35 cellular contexts compared by ENCODE assay signal in genomic region chr4:41064953-41065352, GRCh38.
"Had no signal": no experiment of that assay in that cellular context is flagged by ENCODE, and none has a peak within 500 bp of the region (broad histone marks: within the 10 kb centered on the region; RNA-seq: fewer than 3 reads in every experiment).

No MANE protein-coding gene starts in this region.

- H3K27me3 ChIP-seq: ascending aorta, MG63 had no signal

- H3K4me3 Mint-ChIP-seq: activated CD4-positive, alpha-beta memory T cell treated with anti-CD3 and anti-CD28 coated beads, Interleukin-2, amount 10 ng/mL, durations not matched to agents 7 days and 5 days; activated CD8-positive, alpha-beta memory T cell treated with anti-CD3 and anti-CD28 coated beads, Interleukin-2, amount 10 ng/mL, durations not matched to agents 7 days and 5 days; activated naive CD4-positive, alpha-beta T cell treated with anti-CD3 and anti-CD28 coated beads, Interleukin-2, amount 50 U/mL, for 24 hours; activated naive CD8-positive, alpha-beta T cell treated with anti-CD3 and anti-CD28 coated beads, Interleukin-2, amount 10 ng/mL, durations not matched to agents 7 days and 5 days; activated T-cell treated with anti-CD3 and anti-CD28 coated beads, Interleukin-2, amount 50 U/mL, for 72 hours had no signal

- H3K4me2 ChIP-seq: PC-9 had no signal

- DNase-seq: activated CD4-positive, alpha-beta memory T cell treated with anti-CD3 and anti-CD28 coated beads, Interleukin-2, amount 10 ng/mL, durations not matched to agents 7 days and 5 days; activated CD4-positive, alpha-beta T cell treated with anti-CD3 and anti-CD28 coated beads for 1 hour; activated CD4-positive, alpha-beta T cell treated with anti-CD3 and anti-CD28 coated beads for 48 hours; activated CD4-positive, CD25-positive, alpha-beta regulatory T cell; activated CD8-positive, alpha-beta memory T cell treated with anti-CD3 and anti-CD28 coated beads for 24 hours; activated CD8-positive, alpha-beta memory T cell treated with anti-CD3 and anti-CD28 coated beads, Interleukin-2, amount 10 ng/mL, durations not matched to agents 7 days and 5 days; activated CD8-positive, alpha-beta memory T cell treated with anti-CD3 and anti-CD28 coated beads, Interleukin-2, amount 50 U/mL, for 48 hours; activated gamma-delta T cell; activated naive CD4-positive, alpha-beta T cell treated with Interleukin-2 at 50 U/mL for 16 hours; activated naive CD8-positive, alpha-beta T cell treated with anti-CD3 and anti-CD28 coated beads, Interleukin-2, amount 10 ng/mL, durations not matched to agents 7 days and 5 days; activated T-cell treated with anti-CD3 and anti-CD28 coated beads, Interleukin-2, amount 50 U/mL, for 72 hours; amygdala; Karpas-422; KBM-7; MG63; NCI-H1048; NCI-H1436 treated with DMSO at 0.1 percent for 48 hours; NCI-H1694 treated with DMSO at 0.1 percent for 48 hours; NCI-H2029; NCI-H345; NCI-H524 treated with DMSO at 0.1 percent for 48 hours; NK-92 treated with Interleukin-12 subunit alpha and Interleukin-12 subunit beta, amount 100 ng/mL, for 24 hours; PC-9; SIG-M5; SW 1271; T-helper 1 cell; T-helper 2 cell; T-helper 9 cell had no signal

- H3K4me3 ChIP-seq: ascending aorta, MG63, PC-9 had no signal

- H3K9me3 ChIP-seq: ascending aorta, MG63 had no signal

- ATAC-seq: activated CD8-positive, alpha-beta memory T cell treated with anti-CD3 and anti-CD28 coated beads, Interleukin-2, amount 10 ng/mL, durations not matched to agents 7 days and 5 days; activated T-cell treated with anti-CD3 and anti-CD28 coated beads, Interleukin-2, amount 50 U/mL, for 72 hours; Right ventricle myocardium inferior had no signal

- H3K27me3 Mint-ChIP-seq: activated CD4-positive, alpha-beta memory T cell treated with anti-CD3 and anti-CD28 coated beads, Interleukin-2, amount 10 ng/mL, durations not matched to agents 7 days and 5 days; activated CD8-positive, alpha-beta memory T cell treated with anti-CD3 and anti-CD28 coated beads, Interleukin-2, amount 10 ng/mL, durations not matched to agents 7 days and 5 days; activated naive CD4-positive, alpha-beta T cell treated with anti-CD3 and anti-CD28 coated beads, Interleukin-2, amount 50 U/mL, for 24 hours; activated naive CD8-positive, alpha-beta T cell treated with anti-CD3 and anti-CD28 coated beads, Interleukin-2, amount 10 ng/mL, durations not matched to agents 7 days and 5 days had no signal

- H3K36me3 ChIP-seq: ascending aorta, MG63 had no signal

- H2AFZ ChIP-seq: PC-9 had no signal

- H3K9me3 Mint-ChIP-seq: activated CD4-positive, alpha-beta memory T cell treated with anti-CD3 and anti-CD28 coated beads, Interleukin-2, amount 10 ng/mL, durations not matched to agents 7 days and 5 days; activated naive CD4-positive, alpha-beta T cell treated with anti-CD3 and anti-CD28 coated beads, Interleukin-2, amount 50 U/mL, for 24 hours; activated naive CD8-positive, alpha-beta T cell treated with anti-CD3 and anti-CD28 coated beads, Interleukin-2, amount 10 ng/mL, durations not matched to agents 7 days and 5 days; activated T-cell treated with anti-CD3 and anti-CD28 coated beads, Interleukin-2, amount 50 U/mL, for 72 hours; activated T-helper 2 cell treated with anti-CD3 and anti-CD28 coated beads, Interferon-gamma antibody, Interleukin-2, Interleukin-4, amounts not matched to agents 10 μg/mL and 5 μg/mL and 100 μg/mL, durations not matched to agents 14 hours and 24 hours and 36 hours had no signal

- H3K4me1 Mint-ChIP-seq: activated CD4-positive, alpha-beta memory T cell treated with anti-CD3 and anti-CD28 coated beads, Interleukin-2, amount 10 ng/mL, durations not matched to agents 7 days and 5 days; activated CD8-positive, alpha-beta memory T cell treated with anti-CD3 and anti-CD28 coated beads, Interleukin-2, amount 10 ng/mL, durations not matched to agents 7 days and 5 days; activated naive CD4-positive, alpha-beta T cell treated with anti-CD3 and anti-CD28 coated beads, Interleukin-2, amount 50 U/mL, for 24 hours; activated naive CD8-positive, alpha-beta T cell treated with anti-CD3 and anti-CD28 coated beads, Interleukin-2, amount 10 ng/mL, durations not matched to agents 7 days and 5 days had no signal

- H3K27ac Mint-ChIP-seq: activated CD4-positive, alpha-beta memory T cell treated with anti-CD3 and anti-CD28 coated beads, Interleukin-2, amount 10 ng/mL, durations not matched to agents 7 days and 5 days; activated CD8-positive, alpha-beta memory T cell treated with anti-CD3 and anti-CD28 coated beads, Interleukin-2, amount 10 ng/mL, durations not matched to agents 7 days and 5 days; activated naive CD4-positive, alpha-beta T cell treated with anti-CD3 and anti-CD28 coated beads, Interleukin-2, amount 50 U/mL, for 24 hours; activated naive CD8-positive, alpha-beta T cell treated with anti-CD3 and anti-CD28 coated beads, Interleukin-2, amount 10 ng/mL, durations not matched to agents 7 days and 5 days; activated T-cell treated with anti-CD3 and anti-CD28 coated beads, Interleukin-2, amount 50 U/mL, for 72 hours; activated T-helper 2 cell treated with anti-CD3 and anti-CD28 coated beads, Interferon-gamma antibody, Interleukin-2, Interleukin-4, amounts not matched to agents 10 μg/mL and 5 μg/mL and 100 μg/mL, durations not matched to agents 14 hours and 24 hours and 36 hours had no signal

- H3K36me3 Mint-ChIP-seq: activated CD8-positive, alpha-beta memory T cell treated with anti-CD3 and anti-CD28 coated beads, Interleukin-2, amount 10 ng/mL, durations not matched to agents 7 days and 5 days; activated naive CD4-positive, alpha-beta T cell treated with anti-CD3 and anti-CD28 coated beads, Interleukin-2, amount 50 U/mL, for 24 hours; activated naive CD8-positive, alpha-beta T cell treated with anti-CD3 and anti-CD28 coated beads, Interleukin-2, amount 10 ng/mL, durations not matched to agents 7 days and 5 days had no signal

- FAIRE-seq: RCC 7860 had no signal

- H3K27ac ChIP-seq: ascending aorta, PC-9, RWPE1, VCaP had no signal
